ENCODE assay signal across 14 cellular contexts in genomic region chr18:60146220-60146960, GRCh38.
DNase-seq lines count a peak whose midpoint lies in the region; ATAC-seq, FAIRE-seq and TF ChIP-seq lines count a peak whose summit lies in the region.
"Had no signal": no experiment of that assay in that cellular context is flagged by ENCODE, and none has a peak within 500 bp of the region (broad histone marks: within the 10 kb centered on the region; RNA-seq: fewer than 3 reads in every experiment).

No MANE protein-coding gene starts in this region.

- CTCF ChIA-PET in K562 (lab: Yijun Ruan, JAX; ENCODE audit: low intra/inter-chr PET ratio), result no interaction called here
- CTCF ChIA-PET in activated CD4-positive, alpha-beta T cell treated with anti-CD3 and anti-CD28 coated beads, Interleukin-2, amount 10 ng/mL, durations not matched to agents 7 days and 5 days (lab: Charles Lee), result no interaction called here

- TF ChIP-seq EP300 in K562 (IDR thresholded peaks at IDR 0.05; ENCODE audit: low read length), result no peak

- TF ChIP-seq RAD21 in K562 (CRISPR knock-in tag; conservative IDR thresholded peaks at IDR 0.05 in 1 of 2, IDR thresholded peaks at IDR 0.05 in 1 of 2), result no peak

- TF ChIP-seq POLR2A in K562 (conservative IDR thresholded peaks at IDR 0.05) (no peak), erythroblast (IDR thresholded peaks at IDR 0.05; ENCODE audit: low read length) (no peak)

- H4K20me1 ChIP-seq in K562 (replicated peaks; ENCODE audit: control insufficient read depth, insufficient read depth, low read length), result no peaks in the 10 kb centered on the region

- H3K4me1 Mint-ChIP-seq in activated CD4-positive, alpha-beta T cell treated with anti-CD3 and anti-CD28 coated beads, Interleukin-2, amount 10 ng/mL, durations not matched to agents 7 days and 5 days, result no peaks in the 10 kb centered on the region

- POLR2A ChIA-PET in K562 (lab: Yijun Ruan, JAX), result no interaction called here
- POLR2A ChIA-PET in activated CD4-positive, alpha-beta T cell treated with anti-CD3 and anti-CD28 coated beads, Interleukin-2, amount 10 ng/mL, durations not matched to agents 7 days and 5 days (lab: Charles Lee), result no interaction called here

- no peaks in the 10 kb centered on the region for H3K36me3 Mint-ChIP-seq in activated CD4-positive, alpha-beta T cell treated with anti-CD3 and anti-CD28 coated beads, Interleukin-2, amount 10 ng/mL, durations not matched to agents 7 days and 5 days (ENCODE audit: low read depth)
- H3K36me3 Mint-ChIP-seq: CD8-positive, alpha-beta T cell had no signal

- intact Hi-C loops in K562 (cut with micrococcal nuclease), result no loop called here

- no peak overlapping the region for H3K4me2 ChIP-seq in K562 (ENCODE audit: insufficient read depth, low read length)

- H3K27ac ChIP-seq in K562 (ENCODE audit: extremely low read depth, low read depth, low read length), result no peak overlapping the region
- H3K27ac ChIP-seq: coronary artery, neutrophil had no signal

- no peaks in the 10 kb centered on the region for H3K36me3 ChIP-seq in K562 (ENCODE audit: control insufficient read depth, insufficient read depth, low read length)
- H3K36me3 ChIP-seq: neutrophil had no signal

- H3K4me1 ChIP-seq in K562 (replicated peaks in 1 of 2; ENCODE audit: control insufficient read depth in 2 of 2, insufficient read depth in 2 of 2, low read length in 2 of 2), result no peaks in the 10 kb centered on the region

- ATAC-seq in GM18502 (IDR thresholded peaks at IDR 0.05; ENCODE audit: poor library complexity, unreplicated experiment) (peak; percentile 90), GM21619 (IDR thresholded peaks at IDR 0.05; ENCODE audit: unreplicated experiment) (peak; percentile 92), HG03342 (IDR thresholded peaks at IDR 0.05; ENCODE audit: unreplicated experiment) (peak; percentile 93), K562 (peak; percentile 32; the same call in 1 of the 3 replicates)
- ATAC-seq: CD8-positive, alpha-beta T cell had no signal

- H3K79me2 ChIP-seq in K562 (ENCODE audit: control insufficient read depth, insufficient read depth, low read length), result no peaks in the 10 kb centered on the region

- peak; percentile 2 to 6 (median 4) for DNase-seq in K562 (ENCODE audit: extremely low read depth in 1 of 4, low spot score in 3 of 4)
- DNase-seq in NCI-H748 (lab: John Stamatoyannopoulos, UW; ENCODE audit: unreplicated experiment), result no peak
- no peak for DNase-seq in erythroblast (lab: John Stamatoyannopoulos, UW)
- no peak for DNase-seq in activated T-cell treated with anti-CD3 and anti-CD28 coated beads, Interleukin-2, amount 50 U/mL, for 48 hours
- no peak for DNase-seq in activated CD4-positive, alpha-beta T cell treated with anti-CD3 and anti-CD28 coated beads, Interleukin-2, amount 10 ng/mL, durations not matched to agents 7 days and 5 days
- DNase-seq: activated T-cell treated with anti-CD3 and anti-CD28 coated beads for 4 hours; CD8-positive, alpha-beta T cell; NCI-H1048; Right ventricle myocardium superior had no signal

- no peak for TF ChIP-seq CTCF in K562 (IDR thresholded peaks at IDR 0.05 in 2 of 3, conservative IDR thresholded peaks at IDR 0.05 in 1 of 3; ENCODE audit: insufficient read depth in 2 of 3, low read depth in 1 of 3, low read length in 3 of 3)

- H3K4me3 ChIP-seq in K562, result no peak overlapping the region
- H3K4me3 ChIP-seq: coronary artery had no signal

- 0% methylated on average over 10 of the region's 11 CpGs for WGBS in K562 (ENCODE audit: insufficient coverage, low coverage, missing lambda C conversion rate)

- no peak overlapping the region for H2AFZ ChIP-seq in K562 (ENCODE audit: low read depth, low read length)

- in situ Hi-C loops in K562 (cut with MboI), result no loop called here

- H3K9me3 Mint-ChIP-seq in activated CD4-positive, alpha-beta T cell treated with anti-CD3 and anti-CD28 coated beads, Interleukin-2, amount 10 ng/mL, durations not matched to agents 7 days and 5 days, result no peaks in the 10 kb centered on the region

- no peaks in the 10 kb centered on the region for H3K9me3 ChIP-seq in K562 (replicated peaks; ENCODE audit: control insufficient read depth, insufficient read depth, low read depth, low read length)
- H3K9me3 ChIP-seq: neutrophil had no signal

- H3K27ac Mint-ChIP-seq in activated CD4-positive, alpha-beta T cell treated with anti-CD3 and anti-CD28 coated beads, Interleukin-2, amount 10 ng/mL, durations not matched to agents 7 days and 5 days, result no peak overlapping the region
- H3K27ac Mint-ChIP-seq: CD8-positive, alpha-beta T cell had no signal

- no peaks in the 10 kb centered on the region for H3K27me3 Mint-ChIP-seq in activated CD4-positive, alpha-beta T cell treated with anti-CD3 and anti-CD28 coated beads, Interleukin-2, amount 10 ng/mL, durations not matched to agents 7 days and 5 days

- H3K27me3 ChIP-seq in K562 (ENCODE audit: control insufficient read depth in 2 of 2, insufficient read depth in 2 of 2, low read length in 2 of 2), result no peaks in the 10 kb centered on the region
- H3K27me3 ChIP-seq: neutrophil had no signal

- BruUV-seq in K562 (replicated peaks; lab: Mats Ljungman, UMichigan), result no TSS peak

- no peak for FAIRE-seq in K562 (lab: Jason Lieb, UNC)

- no peaks in the 10 kb centered on the region for H3K9me1 ChIP-seq in K562 (ENCODE audit: control insufficient read depth, insufficient read depth, low read length)

- no peak overlapping the region for H3K9ac ChIP-seq in K562 (ENCODE audit: insufficient read depth in 1 of 2, low read depth in 2 of 2, low read length in 2 of 2)

- H3K4me3 Mint-ChIP-seq in activated CD4-positive, alpha-beta T cell treated with anti-CD3 and anti-CD28 coated beads, Interleukin-2, amount 10 ng/mL, durations not matched to agents 7 days and 5 days, result no peak overlapping the region
- H3K4me3 Mint-ChIP-seq: CD8-positive, alpha-beta T cell had no signal

TF ChIP-seq in K562, 482 proteins besides CTCF, POLR2A, EP300 and RAD21:
- TF ChIP-seq SP2 (IDR thresholded peaks at IDR 0.05; ENCODE audit: extremely low read depth, low read depth, low read length, poor library complexity, severe bottlenecking) (no peak), TCF7 (IDR thresholded peaks at IDR 0.05; ENCODE audit: borderline replicate concordance) (no peak), FOSL1 (tag; conservative IDR thresholded peaks at IDR 0.05) (peak; percentile 46; the same call in 1 of the 2 replicates), SIN3A (IDR thresholded peaks at IDR 0.05; ENCODE audit: borderline replicate concordance in 2 of 2, control insufficient read depth in 1 of 2, low read depth in 2 of 2, low read length in 2 of 2) (no peak), ID3 (CRISPR knock-in tag; IDR thresholded peaks at IDR 0.05) (no peak), ID3 (tag; IDR thresholded peaks at IDR 0.05) (peak; percentile 65; the same call in 1 of the 2 replicates), MYBL2 (IDR thresholded peaks at IDR 0.05; ENCODE audit: low read depth) (no peak), MYBL2 (CRISPR knock-in tag; IDR thresholded peaks at IDR 0.05; ENCODE audit: borderline replicate concordance) (no peak), E2F1 (CRISPR knock-in tag; IDR thresholded peaks at IDR 0.05) (no peak), EHMT2 (IDR thresholded peaks at IDR 0.05) (no peak)

Comparison
In these comparisons a context has a peak if more than half of its experiments do, and no peak if none do; other contexts are left out.
1. ATAC-seq: peak in every context shown above with its lines; median percentile 93 in HG03342; 92 in GM21619; 90 in GM18502; 32 in K562.
2. DNase-seq: peak in K562 (4 of 4); none in NCI-H748 (single experiment), erythroblast (0 of 2), activated T-cell treated with anti-CD3 and anti-CD28 coated beads, Interleukin-2, amount 50 U/mL, for 48 hours (0 of 2) and activated CD4-positive, alpha-beta T cell treated with anti-CD3 and anti-CD28 coated beads, Interleukin-2, amount 10 ng/mL, durations not matched to agents 7 days and 5 days (single experiment).